In the genomic region with DNA sequence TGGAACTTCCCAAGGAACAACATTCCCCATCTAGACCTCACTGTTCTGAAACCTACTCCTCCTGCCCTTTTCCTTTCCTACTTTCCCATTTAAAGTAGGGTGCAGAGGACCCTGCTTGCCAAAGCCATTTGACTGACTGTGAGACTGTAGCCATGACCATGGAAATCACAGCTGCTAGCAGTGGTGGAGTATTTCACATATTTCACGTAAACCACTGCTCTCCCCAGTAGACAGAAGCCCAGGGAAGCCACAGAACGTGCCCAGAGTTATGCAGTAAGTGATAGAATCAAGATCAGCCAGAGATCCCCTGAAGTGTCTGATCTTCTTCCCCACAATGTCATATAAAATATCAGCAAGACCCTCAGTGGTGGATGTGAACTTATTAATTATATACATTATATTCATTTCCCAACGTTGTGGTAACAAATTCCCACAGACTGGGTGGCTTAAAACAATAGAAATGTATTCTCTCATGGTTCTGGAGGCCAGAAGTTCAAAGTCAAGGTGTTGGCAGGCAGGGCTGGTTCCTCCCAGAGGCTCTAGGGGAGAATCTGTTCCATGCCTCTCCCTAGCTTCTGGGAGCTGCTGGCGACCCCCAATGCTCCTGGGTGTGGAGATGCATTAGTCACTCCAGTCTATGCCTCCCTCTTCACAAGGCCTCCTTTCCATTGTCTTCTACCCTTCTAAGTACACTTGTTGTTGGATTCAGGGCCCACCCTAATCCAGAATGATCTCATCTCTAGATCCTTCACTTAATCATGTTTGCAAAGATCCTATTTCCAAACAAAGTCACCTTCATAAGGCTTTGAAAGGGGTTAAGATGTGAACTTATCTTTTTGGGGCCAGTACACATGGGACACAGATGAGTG, we compare ENCODE assay signal across 22 cellular contexts. TPM values are rescaled to one million over a fixed set of nuclear protein-coding genes. Genes with fewer than 3 reads are reported as not detected.
DNase-seq lines count a peak whose midpoint lies in the region; ATAC-seq and TF ChIP-seq lines count a peak whose summit lies in the region.
"Had no signal": no experiment of that assay in that cellular context is flagged by ENCODE, and none has a peak within 500 bp of the region (broad histone marks: within the 10 kb centered on the region; RNA-seq: fewer than 3 reads in every experiment).

No MANE protein-coding gene starts in this region.

- intact Hi-C loops in OCI-LY7 (cut with micrococcal nuclease; ENCODE audit: unreplicated experiment) (no loop called here), lower lobe of right lung (cut with DNase I) (no loop called here)
- intact Hi-C loops in activated T-helper 1 cell treated with anti-CD3 and anti-CD28 coated beads, Interleukin-12 subunit alpha, Interleukin-12 subunit beta, Interleukin-2, Interleukin-4 antibody, amounts not matched to agents 30 ng/mL and 10 ng/mL and 1 ng/mL, durations not matched to agents 14 hours and 24 hours and 36 hours (cut with micrococcal nuclease) = no loop called here

- H3K4me3 ChIP-seq in OCI-LY7 (ENCODE audit: low read depth, low read length, poor library complexity, severe bottlenecking) (no peak overlapping the region), lower lobe of right lung (no peak overlapping the region)
- H3K4me3 ChIP-seq: esophagus squamous epithelium, left ventricle myocardium inferior, right atrium auricular region, SJCRH30, upper lobe of right lung had no signal

- H3K36me3 ChIP-seq in OCI-LY7 (ENCODE audit: insufficient read depth, low read length) = no peaks in the 10 kb centered on the region
- H3K36me3 ChIP-seq in lower lobe of right lung = no peaks in the 10 kb centered on the region
- H3K36me3 ChIP-seq: esophagus squamous epithelium, left ventricle myocardium inferior, neutrophil, right atrium auricular region, SJCRH30, upper lobe of right lung had no signal

- H3K27ac ChIP-seq in OCI-LY7 (ENCODE audit: low read depth, low read length, poor library complexity, severe bottlenecking) (peak overlapping the region; percentile 39), lower lobe of right lung (peak overlapping the region; percentile 24)
- H3K27ac ChIP-seq: esophagus squamous epithelium, left ventricle myocardium inferior, neutrophil, right atrium auricular region, SJCRH30, upper lobe of right lung had no signal

- no peaks in the 10 kb centered on the region for H4K20me1 ChIP-seq in OCI-LY7 (ENCODE audit: insufficient read depth, low read length)

- BruUV-seq in OCI-LY7 (replicated peaks; lab: Mats Ljungman, UMichigan) = no TSS peak

- CTCF ChIA-PET in OCI-LY7 (lab: Charles Lee; ENCODE audit: unreplicated experiment) = interaction anchor here (0.5 kb wide), 1 partner anchor 490 kb away, joined by 3 read pairs; no protein-coding TSS in a partner anchor

- POLR2A ChIA-PET in OCI-LY7 (lab: Charles Lee) = no interaction called here

- H3K27me3 Mint-ChIP-seq in activated T-helper 1 cell treated with anti-CD3 and anti-CD28 coated beads, Interleukin-12 subunit alpha, Interleukin-12 subunit beta, Interleukin-2, Interleukin-4 antibody, amounts not matched to agents 30 ng/mL and 10 ng/mL and 1 ng/mL, durations not matched to agents 14 hours and 24 hours and 36 hours (ENCODE audit: insufficient read depth) = peaks cover 9% of the 10 kb centered on the region
- H3K27me3 Mint-ChIP-seq: T-helper 17 cell had no signal

- peaks cover 22% of the 10 kb centered on the region for H3K4me1 Mint-ChIP-seq in activated T-helper 1 cell treated with anti-CD3 and anti-CD28 coated beads, Interleukin-12 subunit alpha, Interleukin-12 subunit beta, Interleukin-2, Interleukin-4 antibody, amounts not matched to agents 30 ng/mL and 10 ng/mL and 1 ng/mL, durations not matched to agents 14 hours and 24 hours and 36 hours (ENCODE audit: low read depth)

- peaks cover 79% of the 10 kb centered on the region for H3K4me1 ChIP-seq in OCI-LY7 (ENCODE audit: insufficient read depth, low read length, poor library complexity, severe bottlenecking)
- peaks cover 23% of the 10 kb centered on the region for H3K4me1 ChIP-seq in lower lobe of right lung

- no peak overlapping the region for H2AFZ ChIP-seq in OCI-LY7 (ENCODE audit: low read length)

- H3K27me3 ChIP-seq in lower lobe of right lung (ENCODE audit: low read depth) = no peaks in the 10 kb centered on the region
- H3K27me3 ChIP-seq: esophagus squamous epithelium, neutrophil, right atrium auricular region, SJCRH30, upper lobe of right lung had no signal

- no peaks in the 10 kb centered on the region for H3K9me2 ChIP-seq in OCI-LY7 (ENCODE audit: insufficient read depth, low read length)

- DNase-seq in ELR (ENCODE audit: low read depth) (peak; percentile 8), OCI-LY7 (ENCODE audit: low spot score) (no peak), lower lobe of right lung (no peak), glomerular visceral epithelial cell (ENCODE audit: extremely low spot score) (no peak)
- DNase-seq in activated T-helper 1 cell treated with anti-CD3 and anti-CD28 coated beads, Interleukin-12 subunit alpha, Interleukin-12 subunit beta, Interleukin-2, Interleukin-4 antibody, amounts not matched to agents 30 ng/mL and 10 ng/mL and 1 ng/mL, durations not matched to agents 14 hours and 24 hours and 36 hours (ENCODE audit: low spot score) = no peak
- DNase-seq: activated CD8-positive, alpha-beta memory T cell treated with anti-CD3 and anti-CD28 coated beads for 24 hours; CD4-positive, CD25-positive, alpha-beta regulatory T cell; effector CD4-positive, alpha-beta T cell; esophagus squamous epithelium; HFFc6; KBM-7; left ventricle myocardium inferior; NCI-H2081 treated with DMSO at 0.1 percent for 48 hours; PC-3; SJCRH30; stimulated activated naive CD4-positive, alpha-beta T cell treated with Interleukin-2 at 50 U/mL for 16 hours; T-helper 17 cell; upper lobe of right lung had no signal

- H3K9me3 ChIP-seq in OCI-LY7 (ENCODE audit: low read length) = no peaks in the 10 kb centered on the region; the same call in 1 of the 2 replicates
- H3K9me3 ChIP-seq in lower lobe of right lung = no peaks in the 10 kb centered on the region
- H3K9me3 ChIP-seq: esophagus squamous epithelium, left ventricle myocardium inferior, neutrophil, right atrium auricular region, SJCRH30, upper lobe of right lung had no signal

- no peak overlapping the region for H3K4me3 Mint-ChIP-seq in activated T-helper 1 cell treated with anti-CD3 and anti-CD28 coated beads, Interleukin-12 subunit alpha, Interleukin-12 subunit beta, Interleukin-2, Interleukin-4 antibody, amounts not matched to agents 30 ng/mL and 10 ng/mL and 1 ng/mL, durations not matched to agents 14 hours and 24 hours and 36 hours
- H3K4me3 Mint-ChIP-seq: HFFc6, T-helper 17 cell had no signal

- TF ChIP-seq CTCF in OCI-LY7 (conservative IDR thresholded peaks at IDR 0.05; ENCODE audit: low read length) (no peak), lower lobe of right lung (IDR thresholded peaks at IDR 0.05) (no peak)

- ATAC-seq in lower lobe of right lung = no peak
- no peak for ATAC-seq in HG02798 (IDR thresholded peaks at IDR 0.05; ENCODE audit: poor library complexity, unreplicated experiment)
- ATAC-seq: PC-3, T-helper 17 cell, upper lobe of right lung had no signal

- no peak overlapping the region for H3K27ac Mint-ChIP-seq in activated T-helper 1 cell treated with anti-CD3 and anti-CD28 coated beads, Interleukin-12 subunit alpha, Interleukin-12 subunit beta, Interleukin-2, Interleukin-4 antibody, amounts not matched to agents 30 ng/mL and 10 ng/mL and 1 ng/mL, durations not matched to agents 14 hours and 24 hours and 36 hours
- H3K27ac Mint-ChIP-seq: CD4-positive, CD25-positive, alpha-beta regulatory T cell; HFFc6; T-helper 17 cell had no signal

- H3K4me2 ChIP-seq in OCI-LY7 (ENCODE audit: low read length) = no peak overlapping the region

- no peaks in the 10 kb centered on the region for H3K9me3 Mint-ChIP-seq in activated T-helper 1 cell treated with anti-CD3 and anti-CD28 coated beads, Interleukin-12 subunit alpha, Interleukin-12 subunit beta, Interleukin-2, Interleukin-4 antibody, amounts not matched to agents 30 ng/mL and 10 ng/mL and 1 ng/mL, durations not matched to agents 14 hours and 24 hours and 36 hours
- H3K9me3 Mint-ChIP-seq: CD4-positive, CD25-positive, alpha-beta regulatory T cell; HFFc6 had no signal

- H3K79me2 ChIP-seq in OCI-LY7 (ENCODE audit: insufficient read depth, low read depth, low read length) = no peaks in the 10 kb centered on the region

- H3K36me3 Mint-ChIP-seq in activated T-helper 1 cell treated with anti-CD3 and anti-CD28 coated beads, Interleukin-12 subunit alpha, Interleukin-12 subunit beta, Interleukin-2, Interleukin-4 antibody, amounts not matched to agents 30 ng/mL and 10 ng/mL and 1 ng/mL, durations not matched to agents 14 hours and 24 hours and 36 hours (ENCODE audit: low read depth) = no peaks in the 10 kb centered on the region
- H3K36me3 Mint-ChIP-seq: CD4-positive, CD25-positive, alpha-beta regulatory T cell had no signal

RNA-seq across cellular contexts. Expression of a gene that starts 20.7 kb away (rescaled TPM):
- not detected in 2 replicates for total RNA-seq in OCI-LY7 (2014; rRNA removed; shearing (Covaris generic))
- not detected in 2 replicates for total RNA-seq in OCI-LY7 (2022)
- not detected for total RNA-seq in lower lobe of right lung
- total RNA-seq in activated T-helper 1 cell treated with anti-CD3 and anti-CD28 coated beads, Interleukin-12 subunit alpha, Interleukin-12 subunit beta, Interleukin-2, Interleukin-4 antibody, amounts not matched to agents 30 ng/mL and 10 ng/mL and 1 ng/mL, durations not matched to agents 14 hours and 24 hours and 36 hours = not detected in 2 replicates
- total RNA-seq: cardiac septum; CD4-positive, CD25-positive, alpha-beta regulatory T cell; esophagus squamous epithelium; HFFc6; left ventricle myocardium inferior; PC-3; right atrium auricular region; SJCRH30; T-helper 17 cell; upper lobe of right lung had no signal

RNA-seq across cellular contexts. Expression of a gene that starts 25.6 kb away (rescaled TPM):
- total RNA-seq in OCI-LY7 (2014; rRNA removed; shearing (Covaris generic)) = not detected in 2 replicates
- total RNA-seq in OCI-LY7 (2022) (not detected in 2 replicates), lower lobe of right lung (not detected)
- total RNA-seq in activated T-helper 1 cell treated with anti-CD3 and anti-CD28 coated beads, Interleukin-12 subunit alpha, Interleukin-12 subunit beta, Interleukin-2, Interleukin-4 antibody, amounts not matched to agents 30 ng/mL and 10 ng/mL and 1 ng/mL, durations not matched to agents 14 hours and 24 hours and 36 hours = not detected in 2 replicates
- total RNA-seq: cardiac septum; CD4-positive, CD25-positive, alpha-beta regulatory T cell; esophagus squamous epithelium; HFFc6; left ventricle myocardium inferior; PC-3; right atrium auricular region; SJCRH30; T-helper 17 cell; upper lobe of right lung had no signal

RNA-seq across cellular contexts. Expression of a gene that starts 28.4 kb away (rescaled TPM):
- not detected in 2 replicates for total RNA-seq in OCI-LY7 (2014; rRNA removed; shearing (Covaris generic))
- total RNA-seq in OCI-LY7 (2022) (not detected in 2 replicates), lower lobe of right lung (not detected)
- not detected in 2 replicates for total RNA-seq in activated T-helper 1 cell treated with anti-CD3 and anti-CD28 coated beads, Interleukin-12 subunit alpha, Interleukin-12 subunit beta, Interleukin-2, Interleukin-4 antibody, amounts not matched to agents 30 ng/mL and 10 ng/mL and 1 ng/mL, durations not matched to agents 14 hours and 24 hours and 36 hours
- total RNA-seq: cardiac septum; CD4-positive, CD25-positive, alpha-beta regulatory T cell; esophagus squamous epithelium; HFFc6; left ventricle myocardium inferior; PC-3; right atrium auricular region; SJCRH30; T-helper 17 cell; upper lobe of right lung had no signal

RNA-seq across cellular contexts. Expression of a gene that starts 32.8 kb away (rescaled TPM):
- not detected in 2 replicates for total RNA-seq in OCI-LY7 (2014; rRNA removed; shearing (Covaris generic))
- total RNA-seq in OCI-LY7 (2022) (not detected in 2 replicates), lower lobe of right lung (not detected)
- not detected in 2 replicates for total RNA-seq in activated T-helper 1 cell treated with anti-CD3 and anti-CD28 coated beads, Interleukin-12 subunit alpha, Interleukin-12 subunit beta, Interleukin-2, Interleukin-4 antibody, amounts not matched to agents 30 ng/mL and 10 ng/mL and 1 ng/mL, durations not matched to agents 14 hours and 24 hours and 36 hours
- total RNA-seq: cardiac septum; CD4-positive, CD25-positive, alpha-beta regulatory T cell; esophagus squamous epithelium; HFFc6; left ventricle myocardium inferior; PC-3; right atrium auricular region; SJCRH30; T-helper 17 cell; upper lobe of right lung had no signal

RNA-seq across cellular contexts. Expression of a gene that starts 43.4 kb away (rescaled TPM):
- total RNA-seq in OCI-LY7 (2014; rRNA removed; shearing (Covaris generic)) = 60.4 and 84.5 TPM in 2 replicates
- 126 and 157 TPM in 2 replicates for total RNA-seq in OCI-LY7 (2022)
- total RNA-seq in lower lobe of right lung = 1.7 TPM
- 49.8 and 55.7 TPM in 2 replicates for total RNA-seq in activated T-helper 1 cell treated with anti-CD3 and anti-CD28 coated beads, Interleukin-12 subunit alpha, Interleukin-12 subunit beta, Interleukin-2, Interleukin-4 antibody, amounts not matched to agents 30 ng/mL and 10 ng/mL and 1 ng/mL, durations not matched to agents 14 hours and 24 hours and 36 hours
